ENCODE assay signal across 12 cellular contexts in the genomic region with DNA sequence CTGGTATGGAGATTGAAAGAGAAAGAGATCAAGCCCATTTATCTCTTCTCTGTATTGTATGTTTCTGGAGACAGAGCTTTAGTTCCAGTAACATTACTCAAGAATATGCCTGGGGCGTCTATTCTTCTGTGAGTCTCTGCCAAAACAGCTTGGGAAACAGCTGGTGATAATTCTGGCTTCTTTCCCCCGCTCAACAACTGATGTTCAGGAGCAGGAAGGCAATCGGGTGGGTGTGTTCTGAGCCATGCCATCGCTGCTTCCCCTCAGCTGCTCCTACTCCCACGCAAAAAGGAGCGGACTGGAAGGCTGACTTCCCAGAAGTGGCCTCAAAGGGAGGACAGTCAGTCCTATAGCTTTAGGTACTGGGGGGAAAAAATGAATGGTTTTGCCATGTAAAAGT.
DNase-seq lines count a peak whose midpoint lies in the region; ATAC-seq, FAIRE-seq and TF ChIP-seq lines count a peak whose summit lies in the region.
"Had no signal": no experiment of that assay in that cellular context is flagged by ENCODE, and none has a peak within 500 bp of the region (broad histone marks: within the 10 kb centered on the region; RNA-seq: fewer than 3 reads in every experiment).

No MANE protein-coding gene starts in this region.

- WGBS in small intestine, 3 donors: 39 to 66% (median 58%) methylated on average over 6 of the region's 6 CpGs

- peaks cover 0 to 2% of the 10 kb centered on the region in 2 donors for H3K4me1 ChIP-seq in small intestine (ENCODE audit: control insufficient read depth in 2 of 2, insufficient read depth in 1 of 2, low read depth in 1 of 2, low read length in 1 of 2)

- POLR2A ChIA-PET in naive thymus-derived CD8-positive, alpha-beta T cell (lab: Charles Lee): no interaction called here

- H3K36me3 Mint-ChIP-seq in glutamatergic neuron (ENCODE audit: unreplicated experiment): no peaks in the 10 kb centered on the region
- H3K36me3 Mint-ChIP-seq in naive thymus-derived CD8-positive, alpha-beta T cell: no peaks in the 10 kb centered on the region

- no peak for ATAC-seq in HG03045 (IDR thresholded peaks at IDR 0.05; ENCODE audit: unreplicated experiment)
- no peak for ATAC-seq in naive thymus-derived CD8-positive, alpha-beta T cell
- ATAC-seq: HepG2 had no signal

- H3K27me3 ChIP-seq in small intestine (ENCODE audit: control insufficient read depth in 2 of 2, insufficient read depth in 2 of 2, low read length in 2 of 2): no peaks in the 10 kb centered on the region

- no peaks in the 10 kb centered on the region for H3K36me3 ChIP-seq in small intestine (ENCODE audit: control insufficient read depth in 2 of 2, insufficient read depth in 2 of 2, low read length in 2 of 2)

- peaks cover 3% of the 10 kb centered on the region for H3K27me3 Mint-ChIP-seq in glutamatergic neuron (ENCODE audit: unreplicated experiment)
- peaks cover 0 to 5% (median 3%) of the 10 kb centered on the region in 5 donors for H3K27me3 Mint-ChIP-seq in naive thymus-derived CD8-positive, alpha-beta T cell

- H3K4me3 Mint-ChIP-seq in glutamatergic neuron (ENCODE audit: unreplicated experiment): peak overlapping the region; percentile 13
- H3K4me3 Mint-ChIP-seq in naive thymus-derived CD8-positive, alpha-beta T cell: no peak overlapping the region
- H3K4me3 Mint-ChIP-seq: neural crest cell had no signal

- TF ChIP-seq CTCF in glutamatergic neuron (IDR thresholded peaks at IDR 0.05; ENCODE audit: partially characterized antibody, unreplicated experiment): no peak
- no peak for TF ChIP-seq CTCF in GM10266 (IDR thresholded peaks at IDR 0.05; ENCODE audit: control insufficient read depth, insufficient read depth, low read depth, missing control alignments)

- no peak for FAIRE-seq in small intestine (lab: Jason Lieb, UNC)
- FAIRE-seq: HepG2 had no signal

- intact Hi-C loops in posterior vena cava (cut with DNase I): no loop called here

- no peak overlapping the region for H3K27ac ChIP-seq in small intestine (ENCODE audit: low read depth in 1 of 2, low read length in 1 of 2)

- peaks cover 7% of the 10 kb centered on the region for H3K9me3 Mint-ChIP-seq in glutamatergic neuron (ENCODE audit: unreplicated experiment)
- H3K9me3 Mint-ChIP-seq in naive thymus-derived CD8-positive, alpha-beta T cell: peaks cover 0 to 3% (median 0%) of the 10 kb centered on the region in 9 donors
- H3K9me3 Mint-ChIP-seq: neural crest cell had no signal

- H3K4me3 ChIP-seq in small intestine (ENCODE audit: low read depth in 1 of 2, low read length in 2 of 2): no peak overlapping the region

- H3K9me3 ChIP-seq in small intestine (ENCODE audit: control insufficient read depth, low read depth): no peaks in the 10 kb centered on the region

- peaks cover 37% of the 10 kb centered on the region for H3K4me1 Mint-ChIP-seq in glutamatergic neuron (ENCODE audit: low read depth, unreplicated experiment)
- H3K4me1 Mint-ChIP-seq in naive thymus-derived CD8-positive, alpha-beta T cell: no peaks in the 10 kb centered on the region
- H3K4me1 Mint-ChIP-seq: neural crest cell had no signal

- DNase-seq in EH (ENCODE audit: low read depth) (peak; percentile 73), RPMI7951 (ENCODE audit: low read depth) (peak; percentile 8), glutamatergic neuron (peak; percentile 28), posterior vena cava (ENCODE audit: low spot score) (peak; percentile 53), GM10266 (ENCODE audit: extremely low spot score) (no peak), small intestine (no peak)
- no peak for DNase-seq in naive thymus-derived CD8-positive, alpha-beta T cell
- DNase-seq: activated CD4-positive, alpha-beta T cell treated with anti-CD3 and anti-CD28 coated beads for 4 hours; activated naive CD4-positive, alpha-beta T cell treated with anti-CD3 and anti-CD28 coated beads, Interleukin-2, amount 50 U/mL, for 16 hours had no signal

- H3K27ac Mint-ChIP-seq in glutamatergic neuron (ENCODE audit: unreplicated experiment): peak overlapping the region; percentile 94
- no peak overlapping the region for H3K27ac Mint-ChIP-seq in naive thymus-derived CD8-positive, alpha-beta T cell

Comparison
In these comparisons a context has a peak if more than half of its experiments do, and no peak if none do; other contexts are left out.
1. DNase-seq: peak in EH (single experiment), RPMI7951 (single experiment), glutamatergic neuron (single experiment) and posterior vena cava (single experiment); none in GM10266 (single experiment), naive thymus-derived CD8-positive, alpha-beta T cell (0 of 10) and small intestine (single experiment).